11 cellular contexts compared by ENCODE assay signal in genomic region chr2:161709428-161709827, GRCh38.
DNase-seq lines count a peak whose midpoint lies in the region; ATAC-seq and TF ChIP-seq lines count a peak whose summit lies in the region.
"Had no signal": no experiment of that assay in that cellular context is flagged by ENCODE, and none has a peak within 500 bp of the region (broad histone marks: within the 10 kb centered on the region; RNA-seq: fewer than 3 reads in every experiment).

No MANE protein-coding gene starts in this region.

- H3K4me1 Mint-ChIP-seq in activated CD4-positive, alpha-beta T cell treated with anti-CD3 and anti-CD28 coated beads, Interleukin-2, amount 10 ng/mL, durations not matched to agents 24 days and 14 days = peaks cover 2% of the 10 kb centered on the region
- H3K4me1 Mint-ChIP-seq in activated B cell treated with CpG ODN at 0.5 μM for 24 hours = peaks cover 3% of the 10 kb centered on the region
- peaks cover 3 to 8% of the 10 kb centered on the region in 2 donors for H3K4me1 Mint-ChIP-seq in natural killer cell treated with Interleukin-12 subunit alpha and Interleukin-12 subunit beta and Interleukin-15 and Interleukin-18, amount 100 ng/mL, for 72 hours (ENCODE audit: low read depth in 2 of 2)

- intact Hi-C loops in activated CD4-positive, alpha-beta T cell treated with anti-CD3 and anti-CD28 coated beads, Interleukin-2, amount 10 ng/mL, durations not matched to agents 24 days and 14 days (cut with micrococcal nuclease) = no loop called here
- intact Hi-C loops in activated B cell treated with CpG ODN at 0.5 μM for 24 hours (cut with micrococcal nuclease) (no loop called here), thyroid gland (cut with DNase I) (no loop called here)

- ATAC-seq in HG02759 (IDR thresholded peaks at IDR 0.05; ENCODE audit: unreplicated experiment) (peak; percentile 46), activated B cell treated with CpG ODN at 0.5 μM for 24 hours (ENCODE audit: low read depth) (no peak)
- ATAC-seq in natural killer cell treated with Interleukin-12 subunit alpha and Interleukin-12 subunit beta and Interleukin-15 and Interleukin-18, amount 100 ng/mL, for 72 hours = no peak

- no peak for TF ChIP-seq POLR2A in thyroid gland (IDR thresholded peaks at IDR 0.05)

- no peaks in the 10 kb centered on the region for H3K27me3 ChIP-seq in thyroid gland
- H3K27me3 ChIP-seq: Peyer's patch, upper lobe of left lung had no signal

- H3K36me3 ChIP-seq in thyroid gland = no peaks in the 10 kb centered on the region
- H3K36me3 ChIP-seq: Peyer's patch, upper lobe of left lung had no signal

- H3K27ac ChIP-seq in thyroid gland = no peak overlapping the region
- H3K27ac ChIP-seq: Peyer's patch, upper lobe of left lung had no signal

- no peak overlapping the region for H3K27ac Mint-ChIP-seq in activated CD4-positive, alpha-beta T cell treated with anti-CD3 and anti-CD28 coated beads, Interleukin-2, amount 10 ng/mL, durations not matched to agents 24 days and 14 days
- no peak overlapping the region for H3K27ac Mint-ChIP-seq in activated B cell treated with CpG ODN at 0.5 μM for 24 hours
- H3K27ac Mint-ChIP-seq in natural killer cell treated with Interleukin-12 subunit alpha and Interleukin-12 subunit beta and Interleukin-15 and Interleukin-18, amount 100 ng/mL, for 72 hours = peak overlapping the region; percentile 24 to 64

- H3K27me3 Mint-ChIP-seq in activated CD4-positive, alpha-beta T cell treated with anti-CD3 and anti-CD28 coated beads, Interleukin-2, amount 10 ng/mL, durations not matched to agents 24 days and 14 days = peaks cover 25% of the 10 kb centered on the region
- no peaks in the 10 kb centered on the region for H3K27me3 Mint-ChIP-seq in activated B cell treated with CpG ODN at 0.5 μM for 24 hours
- H3K27me3 Mint-ChIP-seq in natural killer cell treated with Interleukin-12 subunit alpha and Interleukin-12 subunit beta and Interleukin-15 and Interleukin-18, amount 100 ng/mL, for 72 hours = no peaks in the 10 kb centered on the region

- no peak for DNase-seq in activated CD4-positive, alpha-beta T cell treated with anti-CD3 and anti-CD28 coated beads, Interleukin-2, amount 10 ng/mL, durations not matched to agents 24 days and 14 days
- DNase-seq in activated CD4-positive, alpha-beta T cell treated with anti-CD3 and anti-CD28 coated beads, Interleukin-2, amount 50 U/mL, for 1 hour = no peak
- DNase-seq in activated B cell treated with CpG ODN at 0.5 μM for 24 hours (no peak), middle frontal gyrus (ENCODE audit: extremely low spot score, low spot score) (no peak), A172 (ENCODE audit: low spot score) (no peak), thyroid gland (no peak)
- no peak for DNase-seq in natural killer cell treated with Interleukin-12 subunit alpha and Interleukin-12 subunit beta and Interleukin-15 and Interleukin-18, amount 100 ng/mL, for 72 hours (ENCODE audit: low spot score)
- DNase-seq: anterior cingulate cortex, Peyer's patch, upper lobe of left lung had no signal

- H3K4me1 ChIP-seq in thyroid gland = no peaks in the 10 kb centered on the region
- H3K4me1 ChIP-seq: Peyer's patch, upper lobe of left lung had no signal

- no peaks in the 10 kb centered on the region for H3K9me3 Mint-ChIP-seq in activated CD4-positive, alpha-beta T cell treated with anti-CD3 and anti-CD28 coated beads, Interleukin-2, amount 10 ng/mL, durations not matched to agents 24 days and 14 days
- H3K9me3 Mint-ChIP-seq in activated B cell treated with CpG ODN at 0.5 μM for 24 hours = no peaks in the 10 kb centered on the region
- peaks cover 2% of the 10 kb centered on the region for H3K9me3 Mint-ChIP-seq in natural killer cell treated with Interleukin-12 subunit alpha and Interleukin-12 subunit beta and Interleukin-15 and Interleukin-18, amount 100 ng/mL, for 72 hours

- no peaks in the 10 kb centered on the region for H3K36me3 Mint-ChIP-seq in activated CD4-positive, alpha-beta T cell treated with anti-CD3 and anti-CD28 coated beads, Interleukin-2, amount 10 ng/mL, durations not matched to agents 24 days and 14 days (ENCODE audit: low read depth)
- no peaks in the 10 kb centered on the region for H3K36me3 Mint-ChIP-seq in activated B cell treated with CpG ODN at 0.5 μM for 24 hours (ENCODE audit: low read depth)
- no peaks in the 10 kb centered on the region for H3K36me3 Mint-ChIP-seq in natural killer cell treated with Interleukin-12 subunit alpha and Interleukin-12 subunit beta and Interleukin-15 and Interleukin-18, amount 100 ng/mL, for 72 hours

- H3K4me3 ChIP-seq in thyroid gland (replicated peaks in 1 of 3) = no peak overlapping the region
- H3K4me3 ChIP-seq: Peyer's patch, upper lobe of left lung had no signal

- CTCF ChIA-PET in activated B cell treated with CpG ODN at 0.5 μM for 24 hours (lab: Charles Lee) = no interaction called here

- POLR2A ChIA-PET in activated B cell treated with CpG ODN at 0.5 μM for 24 hours (lab: Charles Lee) = no interaction called here

- WGBS in thyroid gland, 2 donors = 72 to 73% methylated on average over 3 of the region's 3 CpGs

- no peaks in the 10 kb centered on the region for H3K9me3 ChIP-seq in thyroid gland
- H3K9me3 ChIP-seq: Peyer's patch, upper lobe of left lung had no signal

- peak overlapping the region; percentile 55 for H3K4me3 Mint-ChIP-seq in activated CD4-positive, alpha-beta T cell treated with anti-CD3 and anti-CD28 coated beads, Interleukin-2, amount 10 ng/mL, durations not matched to agents 24 days and 14 days
- H3K4me3 Mint-ChIP-seq in activated B cell treated with CpG ODN at 0.5 μM for 24 hours = peak overlapping the region; percentile 16
- H3K4me3 Mint-ChIP-seq in natural killer cell treated with Interleukin-12 subunit alpha and Interleukin-12 subunit beta and Interleukin-15 and Interleukin-18, amount 100 ng/mL, for 72 hours = peak overlapping the region; percentile 63

- TF ChIP-seq CTCF in activated B cell treated with CpG ODN at 0.5 μM for 24 hours (IDR thresholded peaks at IDR 0.05) = no peak
- no peak for TF ChIP-seq CTCF in thyroid gland (IDR thresholded peaks at IDR 0.05)

Comparison
In these comparisons a context has a peak if more than half of its experiments do, and no peak if none do; other contexts are left out.
1. H3K27ac Mint-ChIP-seq: peak in natural killer cell treated with Interleukin-12 subunit alpha and Interleukin-12 subunit beta and Interleukin-15 and Interleukin-18, amount 100 ng/mL, for 72 hours (2 of 2); none in activated CD4-positive, alpha-beta T cell treated with anti-CD3 and anti-CD28 coated beads, Interleukin-2, amount 10 ng/mL, durations not matched to agents 24 days and 14 days (single experiment) and activated B cell treated with CpG ODN at 0.5 μM for 24 hours (single experiment).
2. Peak in every context shown above with its lines, with median percentiles within 50 percentile points of each other: H3K4me3 Mint-ChIP-seq.